16 cellular contexts compared by ENCODE assay signal in the genomic region with DNA sequence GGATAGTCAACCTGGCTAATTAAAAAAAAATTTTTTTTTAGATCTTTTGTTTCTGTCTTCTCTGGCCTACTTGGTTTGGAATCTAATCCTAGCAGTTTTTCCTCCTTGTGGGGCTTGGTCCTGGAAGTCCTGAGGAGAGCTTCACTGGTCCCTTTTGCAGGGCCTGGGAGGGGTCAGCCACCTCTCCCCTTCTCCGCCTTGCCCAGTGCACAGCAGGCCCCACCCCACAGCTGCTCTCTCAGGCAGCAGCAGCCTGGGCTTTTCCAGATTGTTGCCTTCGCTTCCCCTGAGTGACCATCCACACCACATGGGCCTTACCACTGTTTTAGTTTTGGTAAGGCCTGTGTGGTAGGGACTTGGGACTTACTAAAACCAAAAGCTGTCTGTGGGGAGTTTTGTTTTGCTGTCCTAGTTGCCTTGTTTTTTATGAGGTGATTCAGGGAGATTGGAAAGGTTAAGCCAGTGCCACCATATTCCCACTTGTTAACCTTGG. TPM values are rescaled to one million over a fixed set of nuclear protein-coding genes. Genes with fewer than 3 reads are reported as not detected.
DNase-seq lines count a peak whose midpoint lies in the region; ATAC-seq and TF ChIP-seq lines count a peak whose summit lies in the region.
"Had no signal": no experiment of that assay in that cellular context is flagged by ENCODE, and none has a peak within 500 bp of the region (broad histone marks: within the 10 kb centered on the region; RNA-seq: fewer than 3 reads in every experiment).

No MANE protein-coding gene starts in this region.

- 96% methylated on average over 2 of the region's 2 CpGs for WGBS in smooth muscle cell (ENCODE audit: low lambda C conversion rate)

- no peak overlapping the region for H3K4me3 Mint-ChIP-seq in CD4-positive, alpha-beta T cell
- H3K4me3 Mint-ChIP-seq in CD8-positive, alpha-beta T cell, result no peak overlapping the region
- H3K4me3 Mint-ChIP-seq: CD4-positive, CD25-positive, alpha-beta regulatory T cell had no signal

- ATAC-seq in CD4-positive, alpha-beta T cell (ENCODE audit: poor library complexity), result no peak
- ATAC-seq in CD8-positive, alpha-beta T cell, result no peak
- peak; percentile 39 for ATAC-seq in HG02759 (IDR thresholded peaks at IDR 0.05; ENCODE audit: unreplicated experiment)
- no peak for ATAC-seq in sciatic nerve

- peaks cover 56% of the 10 kb centered on the region for H4K20me1 ChIP-seq in smooth muscle cell (ENCODE audit: low read depth)

- peaks cover 88% of the 10 kb centered on the region for H3K36me3 Mint-ChIP-seq in CD4-positive, alpha-beta T cell (ENCODE audit: low read depth)
- peaks cover 74% of the 10 kb centered on the region for H3K36me3 Mint-ChIP-seq in CD8-positive, alpha-beta T cell

- H3K79me2 ChIP-seq in smooth muscle cell (ENCODE audit: low read depth), result peaks cover 10% of the 10 kb centered on the region

- H3K9me3 Mint-ChIP-seq in CD4-positive, alpha-beta T cell, result no peaks in the 10 kb centered on the region
- H3K9me3 Mint-ChIP-seq in CD8-positive, alpha-beta T cell, result no peaks in the 10 kb centered on the region
- H3K9me3 Mint-ChIP-seq: CD4-positive, CD25-positive, alpha-beta regulatory T cell had no signal

- H3K4me1 ChIP-seq in CD8-positive, alpha-beta T cell (ENCODE audit: insufficient read depth, low read length), result peaks cover 4% of the 10 kb centered on the region
- H3K4me1 ChIP-seq in smooth muscle cell (ENCODE audit: low read depth), result no peaks in the 10 kb centered on the region

- H3K4me1 Mint-ChIP-seq in CD4-positive, alpha-beta T cell (ENCODE audit: low read depth), result peaks cover 58% of the 10 kb centered on the region
- peaks cover 45% of the 10 kb centered on the region for H3K4me1 Mint-ChIP-seq in CD8-positive, alpha-beta T cell (ENCODE audit: low read depth)

- TF ChIP-seq CTCF in CD4-positive, alpha-beta T cell (IDR thresholded peaks at IDR 0.05), result no peak
- no peak for TF ChIP-seq CTCF in CD8-positive, alpha-beta T cell (IDR thresholded peaks at IDR 0.05)
- no peak for TF ChIP-seq CTCF in smooth muscle cell (IDR thresholded peaks at IDR 0.05; ENCODE audit: borderline replicate concordance, insufficient read depth, poor library complexity, severe bottlenecking)

- no peak overlapping the region for H3K4me3 ChIP-seq in CD8-positive, alpha-beta T cell (ENCODE audit: low read depth, low read length)
- H3K4me3 ChIP-seq in smooth muscle cell, result no peak overlapping the region

- peaks cover 41% of the 10 kb centered on the region for H3K36me3 ChIP-seq in CD8-positive, alpha-beta T cell (ENCODE audit: insufficient read depth, low read length)
- peaks cover 22% of the 10 kb centered on the region for H3K36me3 ChIP-seq in smooth muscle cell (ENCODE audit: low read depth)

- H3K27ac ChIP-seq in CD4-positive, alpha-beta T cell (ENCODE audit: low read depth, low read length), result no peak overlapping the region
- no peak overlapping the region for H3K27ac ChIP-seq in CD8-positive, alpha-beta T cell (ENCODE audit: low read depth, low read length)
- no peak overlapping the region for H3K27ac ChIP-seq in smooth muscle cell (ENCODE audit: low read depth)

- no peak overlapping the region for H2AFZ ChIP-seq in smooth muscle cell (ENCODE audit: low read depth)

- H3K4me2 ChIP-seq in smooth muscle cell, result no peak overlapping the region

- no peaks in the 10 kb centered on the region for H3K27me3 Mint-ChIP-seq in CD4-positive, alpha-beta T cell
- H3K27me3 Mint-ChIP-seq in CD8-positive, alpha-beta T cell (ENCODE audit: low read depth), result no peaks in the 10 kb centered on the region
- H3K27me3 Mint-ChIP-seq: CD4-positive, CD25-positive, alpha-beta regulatory T cell had no signal

- H3K9me3 ChIP-seq in CD4-positive, alpha-beta T cell (ENCODE audit: control insufficient read depth, low read length), result no peaks in the 10 kb centered on the region
- H3K9me3 ChIP-seq in CD8-positive, alpha-beta T cell (ENCODE audit: low read length), result no peaks in the 10 kb centered on the region
- no peaks in the 10 kb centered on the region for H3K9me3 ChIP-seq in smooth muscle cell (replicated peaks; ENCODE audit: low read depth)

- no peak overlapping the region for H3K9ac ChIP-seq in smooth muscle cell (ENCODE audit: low read depth)

- H3F3A ChIP-seq in smooth muscle cell (ENCODE audit: low read depth), result no peaks in the 10 kb centered on the region

- peak overlapping the region; percentile 42 for H3K27ac Mint-ChIP-seq in CD4-positive, alpha-beta T cell
- peak overlapping the region; percentile 53 for H3K27ac Mint-ChIP-seq in CD8-positive, alpha-beta T cell

- CTCF ChIA-PET in CD4-positive, alpha-beta T cell (lab: Charles Lee), result no interaction called here
- CTCF ChIA-PET in CD8-positive, alpha-beta T cell (lab: Charles Lee), result no interaction called here

- intact Hi-C loops in CD4-positive, alpha-beta T cell (cut with DNase I, micrococcal nuclease), result no loop called here
- intact Hi-C loops in CD8-positive, alpha-beta T cell (cut with DNase I, micrococcal nuclease), result no loop called here
- intact Hi-C loops in sciatic nerve (cut with DNase I), result no loop called here

- POLR2A ChIA-PET in CD4-positive, alpha-beta T cell (lab: Charles Lee), result no interaction called here
- POLR2A ChIA-PET in CD8-positive, alpha-beta T cell (lab: Charles Lee), result no interaction called here

- no peaks in the 10 kb centered on the region for H3K27me3 ChIP-seq in CD4-positive, alpha-beta T cell (ENCODE audit: control insufficient read depth, insufficient read depth, low read length)
- no peaks in the 10 kb centered on the region for H3K27me3 ChIP-seq in CD8-positive, alpha-beta T cell (ENCODE audit: insufficient read depth, low read length)
- no peaks in the 10 kb centered on the region for H3K27me3 ChIP-seq in smooth muscle cell (ENCODE audit: low read depth)

- DNase-seq in CD4-positive, alpha-beta T cell, result no peak
- DNase-seq in CD8-positive, alpha-beta T cell, result no peak
- DNase-seq in myocyte (ENCODE audit: low read depth) (peak; percentile 46), sciatic nerve (ENCODE audit: low spot score) (no peak), smooth muscle cell (lab: John Stamatoyannopoulos, UW; ENCODE audit: unreplicated experiment) (no peak), NCI-H2081 (lab: John Stamatoyannopoulos, UW) (no peak)
- DNase-seq: Calu3; CD4-positive, CD25-positive, alpha-beta regulatory T cell; DMS53; HCEC 1CT; KBM-7; MV-4-11; NCI-H1417; NCI-H187 treated with DMSO at 0.1 percent for 48 hours; NCI-H524 had no signal

RNA-seq across cellular contexts. Expression of gene MPHOSPH8, which starts 11.5 kb away (rescaled TPM):
- 10 to 100 TPM; 48.0 to 51.2 TPM for total RNA-seq in CD4-positive, alpha-beta T cell
- total RNA-seq in CD8-positive, alpha-beta T cell, result 10 to 100 TPM; 32.9 to 35.6 TPM
- total RNA-seq in myocyte (14.8 and 16.7 TPM in 2 replicates), sciatic nerve (51.0 TPM), smooth muscle cell (8.1 and 14.0 TPM in 2 replicates)
- 20.4 TPM for polyA plus RNA-seq in myocyte (2012)
- 9.4 and 10.1 TPM in 2 replicates for polyA plus RNA-seq in smooth muscle cell
